In the genomic region with DNA sequence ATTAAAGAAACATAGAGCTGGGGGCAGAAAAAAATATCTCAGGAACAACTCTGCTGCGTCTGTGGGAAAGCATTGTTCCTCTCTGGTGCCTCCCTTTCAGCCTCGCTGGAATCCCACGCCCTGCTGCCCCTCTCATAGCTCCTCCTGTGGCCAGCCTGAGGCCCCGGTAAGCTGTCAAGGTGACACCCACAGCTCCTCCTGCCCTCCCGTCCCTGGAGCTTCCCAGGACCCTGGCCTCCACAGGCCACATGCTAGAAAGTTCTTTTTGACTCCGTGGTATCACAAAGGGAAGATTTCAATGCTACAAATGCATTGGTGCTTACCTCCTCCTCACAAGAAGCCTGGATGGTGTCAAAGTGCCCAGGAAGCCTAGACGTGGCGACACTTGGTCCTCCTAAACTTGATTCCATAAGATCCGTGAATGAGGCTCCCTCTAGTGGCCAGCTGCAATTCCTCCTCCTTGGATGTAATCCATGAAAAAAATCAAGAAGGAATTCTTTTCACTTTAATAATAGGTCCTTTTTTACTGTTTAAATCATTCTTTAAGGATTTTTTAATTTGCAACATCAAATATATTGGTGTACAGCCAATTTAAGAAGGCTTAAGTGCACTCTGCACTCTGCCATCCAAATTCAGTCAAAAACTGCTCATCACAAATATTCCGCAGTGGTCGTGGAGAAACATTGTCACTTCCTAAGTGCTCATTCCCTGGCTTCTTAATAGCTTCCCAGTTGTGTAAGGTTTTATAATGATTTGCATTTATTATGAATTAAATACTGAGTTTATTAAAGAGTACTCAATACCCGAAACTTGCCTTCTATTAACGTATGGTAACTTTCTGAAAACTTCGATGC, we compare ENCODE assay signal across 8 cellular contexts.
DNase-seq lines count a peak whose midpoint lies in the region; ATAC-seq and TF ChIP-seq lines count a peak whose summit lies in the region.

No MANE protein-coding gene starts in this region.

- no peak overlapping the region for H3K27ac ChIP-seq in CD4-positive, alpha-beta memory T cell (ENCODE audit: low read depth, low read length)
- no peak overlapping the region for H3K27ac ChIP-seq in esophagus squamous epithelium

- intact Hi-C loops in CD4-positive, alpha-beta memory T cell (cut with micrococcal nuclease): no loop called here
- intact Hi-C loops in esophagus squamous epithelium (cut with DNase I): loop anchor here (10.0 kb wide), 2 partner anchors 491 to 981 kb away; no protein-coding TSS in a partner anchor

- CTCF ChIA-PET in CD4-positive, alpha-beta memory T cell (lab: Charles Lee; ENCODE audit: partially characterized antibody): interaction anchor here (0.6 to 3.2 kb wide), 9 partner anchors 8 to 926 kb away, joined by 3 to 16 read pairs (median 4); no protein-coding TSS in a partner anchor
- CTCF ChIA-PET in activated CD4-positive, alpha-beta T cell treated with anti-CD3 and anti-CD28 coated beads, Interleukin-2, amount 10 ng/mL, durations not matched to agents 7 days and 5 days (lab: Charles Lee): interaction anchor here (0.9 kb wide), 1 partner anchor 9 kb away, joined by 3 read pairs; no protein-coding TSS in a partner anchor

- peak in 4 of 5 donors; percentile 4 to 15 (median 10) for DNase-seq in CD4-positive, alpha-beta memory T cell
- DNase-seq in H7 (peak; percentile 79), NCI-H2196 treated with DMSO at 0.1 percent for 48 hours (lab: John Stamatoyannopoulos, UW; ENCODE audit: unreplicated experiment) (peak; percentile 66), esophagus squamous epithelium (lab: John Stamatoyannopoulos, UW) (no peak), type B pancreatic cell (ENCODE audit: extremely low spot score, unreplicated experiment) (peak; percentile 78)
- DNase-seq in activated CD4-positive, alpha-beta T cell treated with anti-CD3 and anti-CD28 coated beads, Interleukin-2, amount 10 ng/mL, durations not matched to agents 7 days and 5 days: peak; percentile 47

- no peaks in the 10 kb centered on the region for H3K4me1 Mint-ChIP-seq in CD4-positive, alpha-beta memory T cell
- no peaks in the 10 kb centered on the region for H3K4me1 Mint-ChIP-seq in activated CD4-positive, alpha-beta T cell treated with anti-CD3 and anti-CD28 coated beads, Interleukin-2, amount 10 ng/mL, durations not matched to agents 7 days and 5 days
- H3K4me1 Mint-ChIP-seq in nephron (no peaks in the 10 kb centered on the region), type B pancreatic cell (ENCODE audit: unreplicated experiment) (peaks cover 4% of the 10 kb centered on the region)

- peaks cover 6 to 10% of the 10 kb centered on the region in 2 donors for H3K27me3 Mint-ChIP-seq in CD4-positive, alpha-beta memory T cell
- peaks cover 3% of the 10 kb centered on the region for H3K27me3 Mint-ChIP-seq in activated CD4-positive, alpha-beta T cell treated with anti-CD3 and anti-CD28 coated beads, Interleukin-2, amount 10 ng/mL, durations not matched to agents 7 days and 5 days
- H3K27me3 Mint-ChIP-seq in nephron (ENCODE audit: low read depth): peaks cover 3% of the 10 kb centered on the region
- peaks cover 16% of the 10 kb centered on the region for H3K27me3 Mint-ChIP-seq in type B pancreatic cell

- H3K36me3 Mint-ChIP-seq in CD4-positive, alpha-beta memory T cell: no peaks in the 10 kb centered on the region
- no peaks in the 10 kb centered on the region for H3K36me3 Mint-ChIP-seq in activated CD4-positive, alpha-beta T cell treated with anti-CD3 and anti-CD28 coated beads, Interleukin-2, amount 10 ng/mL, durations not matched to agents 7 days and 5 days (ENCODE audit: low read depth)
- H3K36me3 Mint-ChIP-seq in nephron (ENCODE audit: low read depth) (no peaks in the 10 kb centered on the region), type B pancreatic cell (no peaks in the 10 kb centered on the region)

- 37 to 45% methylated on average over 14 of the region's 14 CpGs for WGBS in esophagus squamous epithelium, 2 donors

- TF ChIP-seq CTCF in esophagus squamous epithelium (IDR thresholded peaks at IDR 0.05): peak; percentile 47 to 89 (median 74)
- TF ChIP-seq CTCF in nephron (IDR thresholded peaks at IDR 0.05; ENCODE audit: unreplicated experiment in 3 of 3): peak; percentile 88 to 92 (median 91)
- peak; percentile 97 for TF ChIP-seq CTCF in type B pancreatic cell (conservative IDR thresholded peaks at IDR 0.05)

- no peak overlapping the region for H3K4me3 Mint-ChIP-seq in CD4-positive, alpha-beta memory T cell
- H3K4me3 Mint-ChIP-seq in activated CD4-positive, alpha-beta T cell treated with anti-CD3 and anti-CD28 coated beads, Interleukin-2, amount 10 ng/mL, durations not matched to agents 7 days and 5 days: no peak overlapping the region
- H3K4me3 Mint-ChIP-seq in nephron (no peak overlapping the region), type B pancreatic cell (no peak overlapping the region)

- H3K27ac Mint-ChIP-seq in CD4-positive, alpha-beta memory T cell: no peak overlapping the region
- no peak overlapping the region for H3K27ac Mint-ChIP-seq in activated CD4-positive, alpha-beta T cell treated with anti-CD3 and anti-CD28 coated beads, Interleukin-2, amount 10 ng/mL, durations not matched to agents 7 days and 5 days
- H3K27ac Mint-ChIP-seq in nephron (no peak overlapping the region), type B pancreatic cell (peak overlapping the region; percentile 9)

- H3K4me3 ChIP-seq in CD4-positive, alpha-beta memory T cell (ENCODE audit: low read length in 2 of 2): no peak overlapping the region
- no peak overlapping the region for H3K4me3 ChIP-seq in H7 (ENCODE audit: insufficient read depth, low read depth, low read length)
- H3K4me3 ChIP-seq in esophagus squamous epithelium: no peak overlapping the region

- TF ChIP-seq POLR2A in esophagus squamous epithelium (IDR thresholded peaks at IDR 0.05): no peak

- no peaks in the 10 kb centered on the region for H3K36me3 ChIP-seq in CD4-positive, alpha-beta memory T cell (ENCODE audit: insufficient read depth, low read length)
- H3K36me3 ChIP-seq in H7 (replicated peaks; ENCODE audit: control insufficient read depth, insufficient read depth, low read length) (peaks cover 5% of the 10 kb centered on the region), esophagus squamous epithelium (no peaks in the 10 kb centered on the region)

- H3K9me3 Mint-ChIP-seq in CD4-positive, alpha-beta memory T cell: no peaks in the 10 kb centered on the region
- H3K9me3 Mint-ChIP-seq in activated CD4-positive, alpha-beta T cell treated with anti-CD3 and anti-CD28 coated beads, Interleukin-2, amount 10 ng/mL, durations not matched to agents 7 days and 5 days: no peaks in the 10 kb centered on the region
- no peaks in the 10 kb centered on the region for H3K9me3 Mint-ChIP-seq in nephron
- no peaks in the 10 kb centered on the region for H3K9me3 Mint-ChIP-seq in type B pancreatic cell

- H3K27me3 ChIP-seq in CD4-positive, alpha-beta memory T cell (ENCODE audit: insufficient read depth, low read length): no peaks in the 10 kb centered on the region
- H3K27me3 ChIP-seq in H7 (ENCODE audit: control insufficient read depth, insufficient read depth, low read length) (no peaks in the 10 kb centered on the region), esophagus squamous epithelium (no peaks in the 10 kb centered on the region)

- POLR2A ChIA-PET in CD4-positive, alpha-beta memory T cell (lab: Charles Lee; ENCODE audit: partially characterized antibody): no interaction called here
- POLR2A ChIA-PET in activated CD4-positive, alpha-beta T cell treated with anti-CD3 and anti-CD28 coated beads, Interleukin-2, amount 10 ng/mL, durations not matched to agents 7 days and 5 days (lab: Charles Lee): no interaction called here

- no peak for ATAC-seq in HG02852 (IDR thresholded peaks at IDR 0.05; ENCODE audit: unreplicated experiment)

- no peaks in the 10 kb centered on the region for H3K4me1 ChIP-seq in CD4-positive, alpha-beta memory T cell (ENCODE audit: insufficient read depth, low read length)
- no peaks in the 10 kb centered on the region for H3K4me1 ChIP-seq in esophagus squamous epithelium

- H3K9me3 ChIP-seq in CD4-positive, alpha-beta memory T cell (ENCODE audit: control insufficient read depth in 1 of 2, low read length in 2 of 2): no peaks in the 10 kb centered on the region
- H3K9me3 ChIP-seq in esophagus squamous epithelium: no peaks in the 10 kb centered on the region
